In the genomic region with DNA sequence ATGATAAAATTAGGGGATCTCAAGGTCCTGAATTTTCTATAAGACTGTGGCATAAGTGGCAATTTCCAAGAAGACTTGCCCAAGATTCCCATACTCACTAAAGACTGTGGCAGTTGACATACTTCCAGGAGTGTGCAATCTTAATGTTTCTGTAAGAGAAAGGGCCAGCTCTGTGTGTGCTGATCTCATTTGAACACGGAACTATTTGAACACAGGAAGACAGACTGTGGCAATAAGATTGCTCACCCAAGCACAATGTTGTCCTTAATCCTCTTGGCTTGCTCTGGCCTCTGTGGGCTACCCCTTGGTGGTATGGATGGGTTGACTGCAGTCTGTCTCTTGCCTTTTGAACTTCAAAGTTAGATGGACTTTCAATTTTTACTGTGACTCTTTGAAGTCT, we compare ENCODE assay signal across 16 cellular contexts.
A peak's percentile ranks its signal among the peaks of the same experiment; 100 is the strongest.
DNase-seq lines count a peak whose midpoint lies in the region; ATAC-seq and TF ChIP-seq lines count a peak whose summit lies in the region.
"Had no signal": no experiment of that assay in that cellular context is flagged by ENCODE, and none has a peak within 500 bp of the region (broad histone marks: within the 10 kb centered on the region; RNA-seq: fewer than 3 reads in every experiment).

No MANE protein-coding gene starts in this region.

- DNase-seq in AG10803 (ENCODE audit: low read depth) (peak; percentile 45), M059J (ENCODE audit: low read depth) (peak; percentile 9), epithelial cell of esophagus (ENCODE audit: low read depth) (peak; percentile 47), stomach (no peak), nephron progenitor cell (no peak)
- DNase-seq: GF-D8, Kasumi-1, NCI-H1048, NCI-H1436 treated with DMSO at 0.1 percent for 48 hours, NCI-H2029 treated with DMSO at 0.1 percent for 48 hours, NCI-H748 treated with DMSO at 0.1 percent for 48 hours, RPMI8226, SIG-M5 had no signal

- no peaks in the 10 kb centered on the region for H3K27me3 ChIP-seq in neutrophil
- H3K27me3 ChIP-seq in stomach: no peaks in the 10 kb centered on the region

- no peaks in the 10 kb centered on the region for H3K4me1 Mint-ChIP-seq in nephron progenitor cell

- no peak overlapping the region for H3K4me3 Mint-ChIP-seq in nephron progenitor cell

- no peak overlapping the region for H3K27ac Mint-ChIP-seq in nephron progenitor cell

- no peak for ATAC-seq in GM21526 (IDR thresholded peaks at IDR 0.05; ENCODE audit: low FRiP score, unreplicated experiment)

- H3K36me3 ChIP-seq in neutrophil: no peaks in the 10 kb centered on the region
- no peaks in the 10 kb centered on the region for H3K36me3 ChIP-seq in stomach

- H3K27ac ChIP-seq in neutrophil (peak overlapping the region; percentile 85), stomach (no peak overlapping the region)
- H3K27ac ChIP-seq: C4-2B had no signal

- no peaks in the 10 kb centered on the region for H3K9me3 Mint-ChIP-seq in nephron progenitor cell

- peaks cover 16 to 19% of the 10 kb centered on the region in 2 experiments for H3K4me1 ChIP-seq in neutrophil (ENCODE audit: control insufficient read depth in 1 of 2, insufficient read depth in 1 of 2, low read depth in 1 of 2, low read length in 1 of 2)
- H3K4me1 ChIP-seq in stomach: peaks cover 0 to 7% (median 4%) of the 10 kb centered on the region in 4 donors

- intact Hi-C loops in stomach (cut with DNase I; ENCODE audit: low total_unique reads): no loop called here

- no peaks in the 10 kb centered on the region for H3K27me3 Mint-ChIP-seq in nephron progenitor cell (ENCODE audit: low read depth, poor library complexity)

- H3K4me3 ChIP-seq in AG10803 (ENCODE audit: low read length) (no peak overlapping the region), epithelial cell of esophagus (ENCODE audit: low read length) (no peak overlapping the region), neutrophil (ENCODE audit: low read depth in 1 of 2, low read length in 1 of 2) (no peak overlapping the region), stomach (no peak overlapping the region)

- H3K36me3 Mint-ChIP-seq in nephron progenitor cell (ENCODE audit: low read depth): no peaks in the 10 kb centered on the region

- WGBS in stomach, 5 donors: 76 to 92% (median 87%) methylated on average over 1 of the region's 1 CpG

- TF ChIP-seq POLR2A in stomach (IDR thresholded peaks at IDR 0.05): no peak

- H3K9me3 ChIP-seq in neutrophil: no peaks in the 10 kb centered on the region
- no peaks in the 10 kb centered on the region for H3K9me3 ChIP-seq in stomach

- TF ChIP-seq CTCF in AG10803 (conservative IDR thresholded peaks at IDR 0.05; ENCODE audit: low read length) (no peak), epithelial cell of esophagus (IDR thresholded peaks at IDR 0.05; ENCODE audit: insufficient read depth, low read depth, low read length, missing control alignments) (no peak), neutrophil (IDR thresholded peaks at IDR 0.05) (no peak), stomach (IDR thresholded peaks at IDR 0.05) (no peak), nephron progenitor cell (IDR thresholded peaks at IDR 0.05) (no peak)

- no peak for TF ChIP-seq EP300 in stomach (IDR thresholded peaks at IDR 0.05)

Comparison
In these comparisons a context has a peak if more than half of its experiments do, and no peak if none do; other contexts are left out.
1. DNase-seq: peak in AG10803 (single experiment), M059J (single experiment) and epithelial cell of esophagus (single experiment); none in stomach (single experiment) and nephron progenitor cell (single experiment).